In the genomic region with DNA sequence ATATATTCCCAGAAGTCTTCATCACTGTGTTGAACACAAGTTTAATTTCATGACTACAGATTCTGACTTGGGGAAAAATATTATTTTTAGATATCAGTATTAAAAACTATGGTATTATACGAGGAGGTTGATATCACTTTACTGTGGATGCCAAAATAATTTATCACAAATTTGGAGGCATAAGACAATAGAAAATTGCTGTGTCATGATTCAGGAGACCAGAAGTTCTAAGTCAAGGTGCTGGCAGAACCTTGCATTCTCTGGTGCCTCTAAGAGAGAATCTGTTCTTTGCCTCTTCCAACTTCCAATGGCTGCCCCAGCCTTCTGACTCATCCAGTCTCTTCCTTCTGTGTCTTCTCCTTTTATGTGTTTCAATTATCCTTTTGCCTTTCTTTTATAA, we compare ENCODE assay signal across 1 cellular context.
TF ChIP-seq lines count a peak whose summit lies in the region.

No MANE protein-coding gene starts in this region.

TF ChIP-seq in HepG2, 621 proteins besides CTCF, POLR2A, EP300 and RAD21 (continued from another document):
- TF ChIP-seq, protein P1, sequence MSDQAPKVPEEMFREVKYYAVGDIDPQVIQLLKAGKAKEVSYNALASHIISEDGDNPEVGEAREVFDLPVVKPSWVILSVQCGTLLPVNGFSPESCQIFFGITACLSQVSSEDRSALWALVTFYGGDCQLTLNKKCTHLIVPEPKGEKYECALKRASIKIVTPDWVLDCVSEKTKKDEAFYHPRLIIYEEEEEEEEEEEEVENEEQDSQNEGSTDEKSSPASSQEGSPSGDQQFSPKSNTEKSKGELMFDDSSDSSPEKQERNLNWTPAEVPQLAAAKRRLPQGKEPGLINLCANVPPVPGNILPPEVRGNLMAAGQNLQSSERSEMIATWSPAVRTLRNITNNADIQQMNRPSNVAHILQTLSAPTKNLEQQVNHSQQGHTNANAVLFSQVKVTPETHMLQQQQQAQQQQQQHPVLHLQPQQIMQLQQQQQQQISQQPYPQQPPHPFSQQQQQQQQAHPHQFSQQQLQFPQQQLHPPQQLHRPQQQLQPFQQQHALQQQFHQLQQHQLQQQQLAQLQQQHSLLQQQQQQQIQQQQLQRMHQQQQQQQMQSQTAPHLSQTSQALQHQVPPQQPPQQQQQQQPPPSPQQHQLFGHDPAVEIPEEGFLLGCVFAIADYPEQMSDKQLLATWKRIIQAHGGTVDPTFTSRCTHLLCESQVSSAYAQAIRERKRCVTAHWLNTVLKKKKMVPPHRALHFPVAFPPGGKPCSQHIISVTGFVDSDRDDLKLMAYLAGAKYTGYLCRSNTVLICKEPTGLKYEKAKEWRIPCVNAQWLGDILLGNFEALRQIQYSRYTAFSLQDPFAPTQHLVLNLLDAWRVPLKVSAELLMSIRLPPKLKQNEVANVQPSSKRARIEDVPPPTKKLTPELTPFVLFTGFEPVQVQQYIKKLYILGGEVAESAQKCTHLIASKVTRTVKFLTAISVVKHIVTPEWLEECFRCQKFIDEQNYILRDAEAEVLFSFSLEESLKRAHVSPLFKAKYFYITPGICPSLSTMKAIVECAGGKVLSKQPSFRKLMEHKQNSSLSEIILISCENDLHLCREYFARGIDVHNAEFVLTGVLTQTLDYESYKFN (CRISPR knock-in tag; conservative IDR thresholded peaks at IDR 0.05), result no peak
- TF ChIP-seq NFE2L2 (IDR thresholded peaks at IDR 0.05; ENCODE audit: low read length) (peak; percentile 70; the same call in 1 of the 2 replicates), HNF4A (CRISPR knock-in tag; IDR thresholded peaks at IDR 0.05) (no peak), HOXA5 (CRISPR knock-in tag; IDR thresholded peaks at IDR 0.05) (no peak)
TF ChIP-seq in HepG2: peak in this region for 2.
